ENCODE assay signal across 16 cellular contexts in the genomic region with DNA sequence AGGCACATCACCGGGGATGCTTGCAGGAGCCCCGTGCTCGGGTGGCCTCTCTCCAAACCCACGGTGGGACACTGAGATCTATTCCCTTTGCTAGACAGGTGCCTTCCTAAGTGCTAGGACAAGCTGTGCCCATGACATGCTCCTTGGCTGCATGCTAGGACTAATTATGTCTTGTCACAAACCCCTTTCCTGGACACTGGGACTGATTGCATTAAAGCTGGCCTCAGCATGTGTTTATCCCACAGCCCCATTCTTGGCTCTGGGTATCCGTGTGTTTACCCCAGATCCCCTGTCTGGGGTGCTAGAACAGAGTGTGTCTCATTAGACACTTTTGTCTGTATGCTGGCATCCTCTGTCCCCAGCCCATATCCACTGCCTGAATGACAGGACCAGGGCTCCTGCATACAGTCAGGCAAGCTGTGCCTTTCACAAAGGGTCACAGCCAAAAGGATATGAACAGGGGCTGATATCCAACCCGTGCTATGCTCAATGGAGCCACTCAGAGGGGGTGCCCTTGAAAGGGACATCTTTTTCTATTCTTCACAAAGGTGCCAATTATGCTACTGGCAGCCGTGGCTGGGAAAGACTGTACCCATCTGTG.
"Had no signal": no experiment of that assay in that cellular context is flagged by ENCODE, and none has a peak within 500 bp of the region (broad histone marks: within the 10 kb centered on the region; RNA-seq: fewer than 3 reads in every experiment).

No MANE protein-coding gene starts in this region.

- H3K27ac ChIP-seq: brain microvascular endothelial cell, transverse colon, uterus had no signal

- H3K4me3 ChIP-seq: transverse colon, uterus had no signal

- H3K9me3 ChIP-seq: transverse colon, uterus had no signal

- DNase-seq: activated CD4-positive, alpha-beta T cell treated with anti-CD3 and anti-CD28 coated beads, Interleukin-2, amount 10 ng/mL, durations not matched to agents 24 days and 14 days; activated CD8-positive, alpha-beta T cell treated with anti-CD3 and anti-CD28 coated beads for 36 hours; activated naive CD4-positive, alpha-beta T cell treated with Interleukin-2 at 50 U/mL for 16 hours; activated T-cell treated with anti-CD3 and anti-CD28 coated beads, Interleukin-2, amount 50 U/mL, for 1 hour; brain microvascular endothelial cell; effector CD8-positive, alpha-beta T cell; mammary epithelial cell; occipital lobe; retina; stimulated activated CD4-positive, alpha-beta T cell treated with anti-CD3 and anti-CD28 coated beads, Interleukin-2, amount 100 ng/mL, for 24 hours; stimulated activated naive CD8-positive, alpha-beta T cell treated with anti-CD3 and anti-CD28 coated beads, Interleukin-15, Interleukin-2, amounts not matched to agents 100 U/mL and 50 U/mL, for 24 hours; transverse colon; uterus had no signal

- H3K36me3 ChIP-seq: brain microvascular endothelial cell, transverse colon, uterus had no signal

- ATAC-seq: activated CD8-positive, alpha-beta T cell treated with anti-CD3 and anti-CD28 coated beads for 36 hours; activated T-helper 17 cell treated with anti-CD3 and anti-CD28 coated beads, Interleukin-2, amount 50 U/mL, for 72 hours; esophagus mucosa; left lobe of liver; stimulated activated naive CD8-positive, alpha-beta T cell treated with anti-CD3 and anti-CD28 coated beads, Interleukin-15, Interleukin-2, amounts not matched to agents 100 U/mL and 50 U/mL, for 24 hours had no signal
